In the genomic region with DNA sequence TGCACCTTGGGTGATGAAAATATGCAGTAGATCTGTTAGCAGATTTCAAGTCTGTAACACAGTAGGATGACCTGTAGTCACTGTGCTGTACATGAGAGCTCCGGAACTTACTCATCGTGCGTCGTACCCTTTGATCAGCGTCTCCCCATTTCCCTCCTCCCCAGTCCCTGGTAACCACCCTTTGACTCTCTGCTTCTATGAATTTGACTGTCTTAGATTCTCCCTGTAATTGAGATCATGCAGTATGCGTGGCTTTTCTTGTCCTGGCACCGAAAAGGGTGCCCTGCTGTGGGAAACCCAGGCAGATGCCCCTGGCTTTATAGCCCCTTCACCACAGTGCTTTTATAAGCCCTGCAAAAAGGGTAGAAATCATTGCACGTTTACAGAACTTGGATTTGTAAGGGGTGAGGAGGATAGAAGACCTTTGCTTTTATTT, we compare ENCODE assay signal across 10 cellular contexts. TPM values are rescaled to one million over a fixed set of nuclear protein-coding genes. Genes with fewer than 3 reads are reported as not detected.
DNase-seq lines count a peak whose midpoint lies in the region; ATAC-seq and TF ChIP-seq lines count a peak whose summit lies in the region.
"Had no signal": no experiment of that assay in that cellular context is flagged by ENCODE, and none has a peak within 500 bp of the region (broad histone marks: within the 10 kb centered on the region; RNA-seq: fewer than 3 reads in every experiment).

No MANE protein-coding gene starts in this region.

- 92 to 95% (median 94%) methylated on average over 8 of the region's 8 CpGs for WGBS in heart left ventricle, 4 donors

- peaks cover 3% of the 10 kb centered on the region for H3K9me3 Mint-ChIP-seq in activated naive CD8-positive, alpha-beta T cell (ENCODE audit: low read depth)

- H3K4me2 ChIP-seq in BLaER1 (peak overlapping the region; percentile 54), osteoblast (ENCODE audit: insufficient read depth, low read length) (no peak overlapping the region)

- H3K36me3 Mint-ChIP-seq in T-helper 17 cell (ENCODE audit: low read depth) = peaks cover 3% of the 10 kb centered on the region
- peaks cover 17% of the 10 kb centered on the region for H3K36me3 Mint-ChIP-seq in activated naive CD8-positive, alpha-beta T cell

- intact Hi-C loops in heart left ventricle (cut with DNase I) = loop anchor here in 8 of 10 donors (2.0 to 10.0 kb wide), 6 partner anchors 292 to 750 kb away; a partner anchor contains a TSS

- peaks cover 3% of the 10 kb centered on the region for H3K79me2 ChIP-seq in osteoblast (ENCODE audit: insufficient read depth, low read length)

- no peak overlapping the region for H3K27ac ChIP-seq in BLaER1
- H3K27ac ChIP-seq in osteoblast (ENCODE audit: low read depth, low read length) = no peak overlapping the region
- no peak overlapping the region for H3K27ac ChIP-seq in heart left ventricle

- no peaks in the 10 kb centered on the region for H3K27me3 ChIP-seq in BLaER1
- no peaks in the 10 kb centered on the region for H3K27me3 ChIP-seq in osteoblast (ENCODE audit: insufficient read depth, low read length)
- H3K27me3 ChIP-seq in heart left ventricle = no peaks in the 10 kb centered on the region
- H3K27me3 ChIP-seq: tibial artery had no signal

- H4K20me1 ChIP-seq in BLaER1 (peaks cover 47% of the 10 kb centered on the region), osteoblast (ENCODE audit: insufficient read depth, low read length) (peaks cover 16% of the 10 kb centered on the region)

- peak overlapping the region; percentile 67 for H3K4me3 Mint-ChIP-seq in T-helper 17 cell
- no peak overlapping the region for H3K4me3 Mint-ChIP-seq in activated naive CD8-positive, alpha-beta T cell

- H3K4me1 ChIP-seq in BLaER1 = peaks cover 25% of the 10 kb centered on the region
- H3K4me1 ChIP-seq in osteoblast (ENCODE audit: insufficient read depth, low read length) = peaks cover 21% of the 10 kb centered on the region
- H3K4me1 ChIP-seq in heart left ventricle = peaks cover 0 to 33% (median 20%) of the 10 kb centered on the region in 12 donors

- peak; percentile 42 for ATAC-seq in GM21619 (IDR thresholded peaks at IDR 0.05; ENCODE audit: unreplicated experiment)
- peak; percentile 92 for ATAC-seq in T-helper 17 cell
- ATAC-seq in heart left ventricle = no peak

- no peak for TF ChIP-seq POLR2A in heart left ventricle (IDR thresholded peaks at IDR 0.05)

- H3K27me3 Mint-ChIP-seq in T-helper 17 cell = no peaks in the 10 kb centered on the region
- no peaks in the 10 kb centered on the region for H3K27me3 Mint-ChIP-seq in activated naive CD8-positive, alpha-beta T cell

- H3K9me3 ChIP-seq in BLaER1 (no peaks in the 10 kb centered on the region), T-helper 17 cell (ENCODE audit: control insufficient read depth, low read length, poor library complexity, severe bottlenecking) (no peaks in the 10 kb centered on the region), osteoblast (ENCODE audit: low read depth, low read length) (no peaks in the 10 kb centered on the region), heart left ventricle (no peaks in the 10 kb centered on the region)
- H3K9me3 ChIP-seq: tibial artery had no signal

- TF ChIP-seq CTCF in osteoblast (IDR thresholded peaks at IDR 0.05; ENCODE audit: extremely low read depth, low read depth, low read length) (no peak), heart left ventricle (IDR thresholded peaks at IDR 0.05) (no peak)

- no peak overlapping the region for H2AFZ ChIP-seq in osteoblast (ENCODE audit: low read length)
- H2AFZ ChIP-seq: GM23248 had no signal

- H3K36me3 ChIP-seq in BLaER1 = peaks cover 75% of the 10 kb centered on the region
- peaks cover 14% of the 10 kb centered on the region for H3K36me3 ChIP-seq in osteoblast (ENCODE audit: insufficient read depth, low read length)
- peaks cover 4 to 34% (median 30%) of the 10 kb centered on the region in 9 donors for H3K36me3 ChIP-seq in heart left ventricle

- H3K4me3 ChIP-seq in BLaER1 (no peak overlapping the region), osteoblast (ENCODE audit: insufficient read depth, low read length) (no peak overlapping the region), heart left ventricle (no peak overlapping the region)
- H3K4me3 ChIP-seq: GM23248, tibial artery had no signal

- peaks cover 24% of the 10 kb centered on the region for H3K4me1 Mint-ChIP-seq in T-helper 17 cell
- peaks cover 44% of the 10 kb centered on the region for H3K4me1 Mint-ChIP-seq in activated naive CD8-positive, alpha-beta T cell (ENCODE audit: low read depth)

- DNase-seq in T-helper 17 cell (peak; percentile 28 to 60 (median 34)), foreskin melanocyte (no peak), osteoblast (ENCODE audit: insufficient read length, low spot score, missing footprints) (no peak), heart left ventricle (no peak), DMS53 (lab: John Stamatoyannopoulos, UW) (no peak)
- DNase-seq: GM23248, tibial artery had no signal

- H3K27ac Mint-ChIP-seq in T-helper 17 cell = peak overlapping the region; percentile 97
- H3K27ac Mint-ChIP-seq in activated naive CD8-positive, alpha-beta T cell = peak overlapping the region; percentile 78

- H3K9ac ChIP-seq in BLaER1 = no peak overlapping the region

RNA-seq across cellular contexts. Expression of a gene that starts 20.5 kb away (rescaled TPM):
- total RNA-seq in T-helper 17 cell = 10 to 100 TPM; 31.1 to 32.0 TPM
- total RNA-seq in osteoblast = 18.9 and 25.7 TPM in 2 replicates
- 10 to 100 TPM; 20.3 to 41.1 (median 23.7) TPM for total RNA-seq in heart left ventricle
- polyA plus RNA-seq in heart left ventricle = 10 to 100 TPM; 13.8 to 28.5 TPM

RNA-seq across cellular contexts. Expression of a gene that starts 22.6 kb away (rescaled TPM):
- total RNA-seq in T-helper 17 cell = 10 to 100 TPM; 14.2 to 15.1 TPM
- 32.7 and 34.0 TPM in 2 replicates for total RNA-seq in osteoblast
- total RNA-seq in heart left ventricle = 100 to 1,000 TPM in 3 of 9 donors, 10 to 100 TPM in 6; 57.2 to 141 (median 82.4) TPM
- polyA plus RNA-seq in heart left ventricle = 100 to 1,000 TPM in 1 of 2 donors, 10 to 100 TPM in 1; 99.9 to 119 TPM

Comparison
In these comparisons a context has a peak if more than half of its experiments do, and no peak if none do; other contexts are left out.
1. ATAC-seq: peak in GM21619 (single experiment) and T-helper 17 cell (single experiment); none in heart left ventricle (0 of 4).
2. DNase-seq: peak in T-helper 17 cell (3 of 3); none in foreskin melanocyte (single experiment), osteoblast (single experiment), heart left ventricle (0 of 5) and DMS53 (single experiment).